ENCODE assay signal across 16 cellular contexts in the genomic region with DNA sequence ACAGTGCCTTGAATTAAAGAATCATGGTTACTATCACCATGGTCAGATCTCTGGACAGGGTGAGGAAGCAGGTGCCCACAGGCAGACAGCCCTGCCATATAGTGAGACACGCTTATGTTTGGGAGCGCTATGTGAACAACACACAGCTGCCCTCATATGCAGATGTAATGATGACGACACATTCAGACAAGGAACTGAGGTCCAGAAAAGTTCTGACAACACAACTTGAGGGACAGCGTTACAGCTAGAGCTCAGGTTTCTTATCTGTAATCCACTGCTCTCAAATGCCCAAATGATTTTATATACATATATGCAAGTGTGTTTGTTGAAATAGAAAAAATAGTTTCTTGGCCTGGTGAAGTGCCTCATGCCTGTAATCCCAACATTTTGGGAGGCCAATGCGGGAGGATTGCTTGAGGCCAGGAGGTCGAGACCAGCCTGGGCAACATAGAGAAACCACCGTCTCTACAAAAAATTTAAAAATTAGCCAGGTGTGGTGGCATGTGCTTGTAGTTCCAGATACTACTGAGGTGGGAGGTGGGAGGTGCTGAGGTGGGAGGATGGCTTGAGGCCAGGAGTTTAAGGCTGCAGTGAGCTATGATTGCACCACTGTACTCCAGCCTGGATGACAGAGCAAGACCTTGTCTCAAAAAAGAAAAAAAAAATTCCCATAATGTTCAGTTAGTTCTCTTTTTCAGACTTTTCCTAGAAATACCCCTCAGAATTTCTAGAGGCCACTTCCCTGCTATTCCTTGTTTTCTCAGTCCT.
DNase-seq lines count a peak whose midpoint lies in the region; ATAC-seq and TF ChIP-seq lines count a peak whose summit lies in the region.
"Had no signal": no experiment of that assay in that cellular context is flagged by ENCODE, and none has a peak within 500 bp of the region (broad histone marks: within the 10 kb centered on the region; RNA-seq: fewer than 3 reads in every experiment).

No MANE protein-coding gene starts in this region.

- TF ChIP-seq CTCF in right atrium auricular region (IDR thresholded peaks at IDR 0.05) (no peak), lower lobe of right lung (IDR thresholded peaks at IDR 0.05) (no peak), psoas muscle (IDR thresholded peaks at IDR 0.05) (no peak)

- ATAC-seq in right cardiac atrium, result peak; percentile 48 to 51
- ATAC-seq in lower lobe of right lung, result peak; percentile 16 to 29
- ATAC-seq in psoas muscle, result peak in 3 of 4 donors; percentile 10 to 18 (median 16)
- ATAC-seq in left lobe of liver, result no peak
- ATAC-seq: CD8-positive, alpha-beta T cell; GM23338 had no signal

- H3K27me3 ChIP-seq in right cardiac atrium (ENCODE audit: control insufficient read depth, insufficient read depth) (no peaks in the 10 kb centered on the region), right atrium auricular region (no peaks in the 10 kb centered on the region), lower lobe of right lung (ENCODE audit: low read depth) (no peaks in the 10 kb centered on the region), psoas muscle (ENCODE audit: insufficient read depth in 3 of 3, low read length in 2 of 3) (no peaks in the 10 kb centered on the region)

- H3K4me3 Mint-ChIP-seq in activated naive CD8-positive, alpha-beta T cell treated with anti-CD3 and anti-CD28 coated beads for 36 hours, result no peak overlapping the region
- H3K4me3 Mint-ChIP-seq: CD14-positive monocyte; CD8-positive, alpha-beta T cell; GM23338 had no signal

- peaks cover 12% of the 10 kb centered on the region for H3K36me3 Mint-ChIP-seq in activated naive CD8-positive, alpha-beta T cell treated with anti-CD3 and anti-CD28 coated beads for 36 hours

- peaks cover 63% of the 10 kb centered on the region for H3K4me1 Mint-ChIP-seq in activated naive CD8-positive, alpha-beta T cell treated with anti-CD3 and anti-CD28 coated beads for 36 hours

- H3K36me3 ChIP-seq in right atrium auricular region (no peaks in the 10 kb centered on the region), lower lobe of right lung (no peaks in the 10 kb centered on the region), psoas muscle (ENCODE audit: insufficient read depth in 1 of 2, low read depth in 1 of 2) (no peaks in the 10 kb centered on the region)

- intact Hi-C loops in right cardiac atrium (cut with DNase I) (loop anchor here in 3 of 4 donors (5.0 to 10.0 kb wide), 2 partner anchors 111 to 119 kb away; no protein-coding TSS in a partner anchor), lower lobe of right lung (cut with DNase I) (no loop called here), psoas muscle (cut with DNase I) (loop anchor here in 1 of 2 donors (10.0 kb wide), 1 partner anchor 81 kb away; no protein-coding TSS in a partner anchor)

- WGBS in right cardiac atrium, result 93% methylated on average over 7 of the region's 7 CpGs
- WGBS in psoas muscle, 3 donors, result 66 to 85% (median 74%) methylated on average over 7 of the region's 7 CpGs

- H3K4me1 ChIP-seq in right cardiac atrium (ENCODE audit: control insufficient read depth, insufficient read depth, low read length), result peaks cover 8% of the 10 kb centered on the region
- peaks cover 0 to 30% of the 10 kb centered on the region in 2 donors for H3K4me1 ChIP-seq in right atrium auricular region
- peaks cover 16% of the 10 kb centered on the region for H3K4me1 ChIP-seq in lower lobe of right lung
- H3K4me1 ChIP-seq in psoas muscle, result peaks cover 82% of the 10 kb centered on the region

- DNase-seq in right cardiac atrium (no peak), right atrium auricular region (ENCODE audit: low spot score) (no peak), SHP77 treated with DMSO at 0.1 percent for 48 hours (lab: John Stamatoyannopoulos, UW) (peak; percentile 28), lower lobe of right lung (no peak), psoas muscle (no peak), GF-D8 (lab: John Stamatoyannopoulos, UW) (no peak), left lobe of liver (ENCODE audit: low spot score) (no peak)
- no peak for DNase-seq in activated naive CD8-positive, alpha-beta T cell treated with anti-CD3 and anti-CD28 coated beads for 36 hours
- DNase-seq: CD8-positive, alpha-beta T cell; COR-L47; DMS153; DMS79 treated with DMSO at 0.1 percent for 48 hours; EL; H7 had no signal

- H3K9me3 ChIP-seq in right cardiac atrium (ENCODE audit: control insufficient read depth, low read length) (no peaks in the 10 kb centered on the region), right atrium auricular region (peaks cover 0 to 2% of the 10 kb centered on the region in 2 donors), lower lobe of right lung (no peaks in the 10 kb centered on the region), psoas muscle (no peaks in the 10 kb centered on the region)

- no peak overlapping the region for H3K27ac Mint-ChIP-seq in activated naive CD8-positive, alpha-beta T cell treated with anti-CD3 and anti-CD28 coated beads for 36 hours
- H3K27ac Mint-ChIP-seq: CD14-positive monocyte; CD8-positive, alpha-beta T cell had no signal

- peaks cover 2% of the 10 kb centered on the region for H3K9me3 Mint-ChIP-seq in activated naive CD8-positive, alpha-beta T cell treated with anti-CD3 and anti-CD28 coated beads for 36 hours
- H3K9me3 Mint-ChIP-seq: CD8-positive, alpha-beta T cell; GM23338 had no signal

- no peaks in the 10 kb centered on the region for H3K27me3 Mint-ChIP-seq in activated naive CD8-positive, alpha-beta T cell treated with anti-CD3 and anti-CD28 coated beads for 36 hours

- H3K4me3 ChIP-seq in right cardiac atrium (ENCODE audit: low read length), result no peak overlapping the region
- H3K4me3 ChIP-seq in right atrium auricular region, result no peak overlapping the region
- H3K4me3 ChIP-seq in lower lobe of right lung, result no peak overlapping the region
- H3K4me3 ChIP-seq in psoas muscle, result no peak overlapping the region
- H3K4me3 ChIP-seq: GM23338 had no signal

- H3K27ac ChIP-seq in right cardiac atrium (ENCODE audit: low read length) (no peak overlapping the region), right atrium auricular region (no peak overlapping the region), lower lobe of right lung (no peak overlapping the region), psoas muscle (peak overlapping the region; percentile 76)
